ENCODE assay signal across 8 cellular contexts in genomic region chr2:46970334-46971288, GRCh38. TPM values are rescaled to one million over a fixed set of nuclear protein-coding genes. Genes with fewer than 3 reads are reported as not detected.
DNase-seq lines count a peak whose midpoint lies in the region; TF ChIP-seq lines count a peak whose summit lies in the region.

No MANE protein-coding gene starts in this region.

- H4K20me1 ChIP-seq in Karpas-422 (ENCODE audit: insufficient read depth, low read depth, low read length), result no peaks in the 10 kb centered on the region

- H2AFZ ChIP-seq in Karpas-422 (ENCODE audit: low read length) (no peak overlapping the region), mesenchymal stem cell (ENCODE audit: low read depth, low read length) (no peak overlapping the region)

- peaks cover 44% of the 10 kb centered on the region for H3K79me1 ChIP-seq in mesenchymal stem cell (replicated peaks; ENCODE audit: low read length, poor library complexity, severe bottlenecking)

- no peak overlapping the region for H2BK12ac ChIP-seq in mesenchymal stem cell (ENCODE audit: low read length in 2 of 2)

- H3K27me3 ChIP-seq in Karpas-422 (ENCODE audit: low read length) (no peaks in the 10 kb centered on the region), breast epithelium (no peaks in the 10 kb centered on the region), mesenchymal stem cell (ENCODE audit: control insufficient read depth in 1 of 2, insufficient read depth in 1 of 2, low read length in 2 of 2) (no peaks in the 10 kb centered on the region)

- H3K9ac ChIP-seq in Karpas-422 (ENCODE audit: low read length), result no peak overlapping the region
- peak overlapping the region; percentile 20 for H3K9ac ChIP-seq in mesenchymal stem cell (ENCODE audit: low read length)

- no peak overlapping the region for H3K18ac ChIP-seq in mesenchymal stem cell (ENCODE audit: low read depth in 1 of 2, low read length in 2 of 2)

- intact Hi-C loops in breast epithelium (cut with DNase I; ENCODE audit: low total_unique reads), result no loop called here

- H2BK5ac ChIP-seq in mesenchymal stem cell (ENCODE audit: low read depth, low read length, poor library complexity, severe bottlenecking), result no peak overlapping the region

- peak overlapping the region in 1 of 2 experiments; percentile 3 for H3K14ac ChIP-seq in mesenchymal stem cell (ENCODE audit: low read length in 2 of 2)

- WGBS in mesenchymal stem cell, result 81% methylated on average over 12 of the region's 13 CpGs

- H3K4me2 ChIP-seq in Karpas-422 (ENCODE audit: low read depth, low read length, poor library complexity, severe bottlenecking) (no peak overlapping the region), mesenchymal stem cell (ENCODE audit: low read length, poor library complexity, severe bottlenecking) (no peak overlapping the region)

- H3K9me2 ChIP-seq in Karpas-422 (replicated peaks; ENCODE audit: insufficient read depth, low read length), result no peaks in the 10 kb centered on the region

- no peak overlapping the region for H3K4ac ChIP-seq in mesenchymal stem cell (ENCODE audit: low read depth in 1 of 2, low read length in 2 of 2)

- no peak overlapping the region for H3K4me3 ChIP-seq in AG10803 (ENCODE audit: low read length)
- H3K4me3 ChIP-seq in Karpas-422 (ENCODE audit: low read length), result no peak overlapping the region
- H3K4me3 ChIP-seq in breast epithelium, result no peak overlapping the region
- no peak overlapping the region for H3K4me3 ChIP-seq in mesenchymal stem cell (ENCODE audit: insufficient read depth in 1 of 2, low read depth in 1 of 2, low read length in 2 of 2)

- TF ChIP-seq POLR2A in breast epithelium (IDR thresholded peaks at IDR 0.05), result no peak

- DNase-seq in AG10803 (ENCODE audit: low read depth), result peak; percentile 68
- DNase-seq in Karpas-422, result no peak
- DNase-seq in breast epithelium (ENCODE audit: low spot score in 2 of 2), result peak in 1 of 2 donors; percentile 95
- DNase-seq in mesenchymal stem cell, result peak; percentile 32
- no peak for DNase-seq in foreskin melanocyte
- DNase-seq in GOT3 (lab: John Stamatoyannopoulos, UW), result no peak
- no peak for DNase-seq in NCI-H187 (lab: John Stamatoyannopoulos, UW)
- no peak for DNase-seq in stimulated activated CD4-positive, alpha-beta T cell treated with anti-CD3 and anti-CD28 coated beads, Interleukin-2, amount 100 ng/mL, for 24 hours

- no peak overlapping the region for H2BK120ac ChIP-seq in mesenchymal stem cell (ENCODE audit: low read depth, low read length)

- TF ChIP-seq CTCF in AG10803 (conservative IDR thresholded peaks at IDR 0.05; ENCODE audit: low read length), result no peak
- TF ChIP-seq CTCF in breast epithelium (IDR thresholded peaks at IDR 0.05), result no peak

- H4K91ac ChIP-seq in mesenchymal stem cell (ENCODE audit: low read length), result peak overlapping the region; percentile 64

- peak overlapping the region; percentile 12 for H3K27ac ChIP-seq in Karpas-422 (ENCODE audit: low read length)
- peak overlapping the region; percentile 89 to 91 for H3K27ac ChIP-seq in breast epithelium
- no peak overlapping the region for H3K27ac ChIP-seq in mesenchymal stem cell (ENCODE audit: low read length, poor library complexity, severe bottlenecking)

- H4K8ac ChIP-seq in mesenchymal stem cell (ENCODE audit: low read length), result no peak overlapping the region

- H3K9me3 ChIP-seq in Karpas-422 (ENCODE audit: low read length), result no peaks in the 10 kb centered on the region
- H3K9me3 ChIP-seq in breast epithelium, result no peaks in the 10 kb centered on the region
- H3K9me3 ChIP-seq in mesenchymal stem cell (ENCODE audit: control insufficient read depth, low read length), result no peaks in the 10 kb centered on the region

- peaks cover 59% of the 10 kb centered on the region for H3K79me2 ChIP-seq in Karpas-422 (ENCODE audit: low read length)

- no peak overlapping the region for H3K23ac ChIP-seq in mesenchymal stem cell (ENCODE audit: low read length in 2 of 2)

- H3K36me3 ChIP-seq in Karpas-422 (ENCODE audit: insufficient read depth, low read length), result no peaks in the 10 kb centered on the region
- H3K36me3 ChIP-seq in breast epithelium, result no peaks in the 10 kb centered on the region
- H3K36me3 ChIP-seq in mesenchymal stem cell (ENCODE audit: control insufficient read depth in 1 of 2, insufficient read depth in 2 of 2, low read depth in 1 of 2, low read length in 2 of 2), result peaks cover 19 to 31% of the 10 kb centered on the region in 2 experiments

- H2BK15ac ChIP-seq in mesenchymal stem cell (ENCODE audit: low read depth, poor library complexity, severe bottlenecking), result peak overlapping the region; percentile 71

- H3K4me1 ChIP-seq in Karpas-422 (ENCODE audit: low read length), result peaks cover 36% of the 10 kb centered on the region
- peaks cover 17 to 25% of the 10 kb centered on the region in 2 donors for H3K4me1 ChIP-seq in breast epithelium
- peaks cover 17% of the 10 kb centered on the region for H3K4me1 ChIP-seq in mesenchymal stem cell (ENCODE audit: control insufficient read depth, insufficient read depth, low read depth, low read length)

- H2AK5ac ChIP-seq in mesenchymal stem cell (ENCODE audit: low read length, severe bottlenecking), result peak overlapping the region; percentile 37

RNA-seq across cellular contexts. Expression of gene TTC7A, which starts 29.6 kb away (rescaled TPM):
- total RNA-seq in Karpas-422 (2014; rRNA removed; shearing (Covaris generic); ENCODE audit: low replicate concordance), result 53.7 and 54.6 TPM in 2 replicates
- 10 to 100 TPM; 26.9 to 32.8 (median 31.0) TPM for total RNA-seq in breast epithelium
- 9.8 TPM for polyA plus RNA-seq in mesenchymal stem cell (2013, experiment 1 of 2)
- polyA plus RNA-seq in mesenchymal stem cell (2013, experiment 2 of 2), result 9.3 TPM

RNA-seq across cellular contexts. Expression of gene MCFD2, which starts 55.0 kb away (rescaled TPM):
- 37.8 and 47.6 TPM in 2 replicates for total RNA-seq in Karpas-422 (2014; rRNA removed; shearing (Covaris generic); ENCODE audit: low replicate concordance)
- total RNA-seq in breast epithelium, result 10 to 100 TPM; 83.0 to 94.8 (median 89.8) TPM
- 212 TPM for polyA plus RNA-seq in mesenchymal stem cell (2013, experiment 1 of 2)
- 217 TPM for polyA plus RNA-seq in mesenchymal stem cell (2013, experiment 2 of 2)

Comparison
In these comparisons a context has a peak if more than half of its experiments do, and no peak if none do; other contexts are left out.
1. DNase-seq: peak in AG10803 (single experiment) and mesenchymal stem cell (single experiment); none in Karpas-422 (single experiment), foreskin melanocyte (single experiment), GOT3 (single experiment), NCI-H187 (0 of 2) and stimulated activated CD4-positive, alpha-beta T cell treated with anti-CD3 and anti-CD28 coated beads, Interleukin-2, amount 100 ng/mL, for 24 hours (0 of 2).